In the genomic region with DNA sequence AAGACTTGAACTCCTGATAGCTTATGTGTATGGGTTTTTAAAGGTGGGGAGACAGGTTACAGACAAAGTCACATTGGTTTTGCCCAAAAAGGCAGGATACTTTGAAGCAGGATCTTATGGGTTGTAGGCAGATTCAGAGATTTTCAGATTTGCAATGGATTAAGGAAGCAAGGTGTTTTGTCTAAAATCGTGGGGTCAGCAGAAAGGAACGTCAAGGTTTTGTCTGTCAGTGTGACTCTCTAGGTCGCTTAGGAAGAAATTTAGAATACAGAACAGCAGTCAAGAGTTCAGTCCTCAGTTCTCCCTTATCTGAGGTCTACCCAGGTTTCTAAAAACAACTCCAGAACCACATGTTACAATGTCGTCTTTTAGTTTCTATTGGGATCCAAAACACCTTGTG, we compare ENCODE assay signal across 34 cellular contexts.
DNase-seq lines count a peak whose midpoint lies in the region; ATAC-seq, FAIRE-seq and TF ChIP-seq lines count a peak whose summit lies in the region.
"Had no signal": no experiment of that assay in that cellular context is flagged by ENCODE, and none has a peak within 500 bp of the region (broad histone marks: within the 10 kb centered on the region; RNA-seq: fewer than 3 reads in every experiment).

No MANE protein-coding gene starts in this region.

- H3K27ac ChIP-seq in HepG2 (ENCODE audit: extremely low read length, insufficient read depth, low read length) = no peak overlapping the region
- no peak overlapping the region for H3K27ac ChIP-seq in right lobe of liver
- no peak overlapping the region for H3K27ac ChIP-seq in A549
- no peak overlapping the region for H3K27ac ChIP-seq in IMR-90 (ENCODE audit: insufficient read depth, low read length)
- no peak overlapping the region for H3K27ac ChIP-seq in K562 (ENCODE audit: extremely low read depth, low read depth, low read length)
- H3K27ac ChIP-seq: 22Rv1; BLaER1; BLaER1 treated with 17β-estradiol and CSF1 and Interleukin-3, amounts not matched to agents 10 nM and 100 nM; C4-2B had no signal

- no peak overlapping the region for H3K9ac ChIP-seq in HepG2 (ENCODE audit: insufficient read depth, low read depth, low read length)
- H3K9ac ChIP-seq in IMR-90 (ENCODE audit: low read depth, low read length) = no peak overlapping the region
- no peak overlapping the region for H3K9ac ChIP-seq in K562 (ENCODE audit: insufficient read depth in 1 of 2, low read depth in 2 of 2, low read length in 2 of 2)
- H3K9ac ChIP-seq: BLaER1; BLaER1 treated with 17β-estradiol and CSF1 and Interleukin-3, amounts not matched to agents 10 nM and 100 nM had no signal

- H2AK9ac ChIP-seq in IMR-90 (replicated peaks; ENCODE audit: low read depth, low read length, poor library complexity) = no peak overlapping the region

- dilution Hi-C loops in IMR-90 (cut with HindIII; ENCODE audit: low sequenced_read_pairs, unreplicated experiment) = no loop called here

- no peak overlapping the region for H3K18ac ChIP-seq in IMR-90 (ENCODE audit: low read depth, low read length)

- H3K4me3 ChIP-seq in HepG2 (replicated peaks in 1 of 3; ENCODE audit: insufficient read depth in 1 of 3, low read depth in 2 of 3, low read length in 3 of 3) = no peak overlapping the region
- no peak overlapping the region for H3K4me3 ChIP-seq in right lobe of liver
- no peak overlapping the region for H3K4me3 ChIP-seq in A549
- no peak overlapping the region for H3K4me3 ChIP-seq in IMR-90 (ENCODE audit: insufficient read depth, low read depth, low read length)
- no peak overlapping the region for H3K4me3 ChIP-seq in K562
- H3K4me3 ChIP-seq: BLaER1; BLaER1 treated with 17β-estradiol and CSF1 and Interleukin-3, amounts not matched to agents 10 nM and 100 nM had no signal

- no peak overlapping the region for H2AK5ac ChIP-seq in IMR-90 (ENCODE audit: low read depth, low read length)

- TF ChIP-seq POLR2A in HepG2 (IDR thresholded peaks at IDR 0.05; ENCODE audit: insufficient read depth in 1 of 2, low read depth in 2 of 2, low read length in 2 of 2) = no peak
- no peak for TF ChIP-seq POLR2A in right lobe of liver (IDR thresholded peaks at IDR 0.05)
- no peak for TF ChIP-seq POLR2A in A549 (IDR thresholded peaks at IDR 0.05; ENCODE audit: low read length)
- TF ChIP-seq POLR2A in IMR-90 (IDR thresholded peaks at IDR 0.05; ENCODE audit: low read depth, low read length) = no peak
- no peak for TF ChIP-seq POLR2A in K562 (conservative IDR thresholded peaks at IDR 0.05)

- H3K79me2 ChIP-seq in HepG2 (ENCODE audit: insufficient read depth, low read length) (no peaks in the 10 kb centered on the region), K562 (ENCODE audit: control insufficient read depth, insufficient read depth, low read length) (no peaks in the 10 kb centered on the region)

- H3K27me3 ChIP-seq in HepG2 (ENCODE audit: control insufficient read depth in 1 of 2, insufficient read depth in 2 of 2, low read length in 2 of 2) (no peaks in the 10 kb centered on the region), right lobe of liver (no peaks in the 10 kb centered on the region), IMR-90 (ENCODE audit: control insufficient read depth, insufficient read depth, low read length) (no peaks in the 10 kb centered on the region), K562 (ENCODE audit: control insufficient read depth in 2 of 2, insufficient read depth in 2 of 2, low read length in 2 of 2) (no peaks in the 10 kb centered on the region)
- H3K27me3 ChIP-seq: BE2C; BLaER1; BLaER1 treated with 17β-estradiol and CSF1 and Interleukin-3, amounts not matched to agents 10 nM and 100 nM had no signal

- in situ Hi-C loops in HepG2 (cut with HindIII; ENCODE audit: extremely low pct_ligation_motif_present, low pct_unique_long_range_greater_than_20kb) = no loop called here
- in situ Hi-C loops in IMR-90 (cut with MboI; ENCODE audit: low sequenced_read_pairs) = no loop called here
- in situ Hi-C loops in K562 (cut with MboI) = no loop called here

- TF ChIP-seq RAD21 in HepG2 (CRISPR knock-in tag; IDR thresholded peaks at IDR 0.05) (no peak), A549 (conservative IDR thresholded peaks at IDR 0.05 in 1 of 2, IDR thresholded peaks at IDR 0.05 in 1 of 2) (no peak), IMR-90 (IDR thresholded peaks at IDR 0.05; ENCODE audit: low read length) (no peak), K562 (CRISPR knock-in tag; conservative IDR thresholded peaks at IDR 0.05 in 1 of 2, IDR thresholded peaks at IDR 0.05 in 1 of 2) (no peak)

- FAIRE-seq in HepG2 (lab: Jason Lieb, UNC) (no peak), A549 (lab: Jason Lieb, UNC) (no peak), K562 (lab: Jason Lieb, UNC) (no peak)
- FAIRE-seq: A204.1, D721Med had no signal

- POLR2A ChIA-PET in HepG2 (lab: Yijun Ruan, JAX) (no interaction called here), A549 (lab: Yijun Ruan, JAX) (no interaction called here), IMR-90 (lab: Charles Lee; ENCODE audit: unreplicated experiment) (no interaction called here), K562 (lab: Yijun Ruan, JAX) (no interaction called here)

- H3K4me2 ChIP-seq in HepG2 (ENCODE audit: low read depth, low read length) (no peak overlapping the region), A549 (no peak overlapping the region), IMR-90 (ENCODE audit: low read depth, low read length) (no peak overlapping the region), K562 (ENCODE audit: insufficient read depth, low read length) (no peak overlapping the region)
- H3K4me2 ChIP-seq: BLaER1; BLaER1 treated with 17β-estradiol and CSF1 and Interleukin-3, amounts not matched to agents 10 nM and 100 nM had no signal

- BruUV-seq in HepG2 (replicated peaks; lab: Mats Ljungman, UMichigan) (no TSS peak), IMR-90 (replicated peaks; lab: Mats Ljungman, UMichigan) (no TSS peak), K562 (replicated peaks; lab: Mats Ljungman, UMichigan) (no TSS peak)

- H4K91ac ChIP-seq in IMR-90 (ENCODE audit: insufficient read depth, low read depth, low read length) = no peak overlapping the region

- 9% methylated on average over 4 of the region's 4 CpGs for WGBS in HepG2 (ENCODE audit: low lambda C conversion rate)
- WGBS in right lobe of liver (ENCODE audit: insufficient coverage, low coverage, low lambda C conversion rate, missing lambda C conversion rate) = 67% methylated on average over 4 of the region's 4 CpGs
- 14% methylated on average over 4 of the region's 4 CpGs for WGBS in A549 (ENCODE audit: missing lambda C conversion rate)
- WGBS in IMR-90 (ENCODE audit: extremely low coverage in 2 of 2, insufficient read length in 1 of 2), 2 experiments = no CpG with 5 or more reads among the region's 4 CpGs
- WGBS in K562 (ENCODE audit: insufficient coverage, low coverage, missing lambda C conversion rate) = 0% methylated on average over 4 of the region's 4 CpGs

- no peak overlapping the region for H4K5ac ChIP-seq in IMR-90 (ENCODE audit: low read depth, low read length)

- no peak overlapping the region for H3K23ac ChIP-seq in IMR-90 (ENCODE audit: low read depth, low read length)

- no peak overlapping the region for H2BK5ac ChIP-seq in IMR-90 (ENCODE audit: low read depth, low read length, poor library complexity, severe bottlenecking)

- H2AFZ ChIP-seq in HepG2 (ENCODE audit: low read length) (no peak overlapping the region), IMR-90 (replicated peaks; ENCODE audit: low read length, poor library complexity) (no peak overlapping the region), K562 (ENCODE audit: low read depth, low read length) (no peak overlapping the region)

- H3K4me1 ChIP-seq in HepG2 (ENCODE audit: insufficient read depth, low read length) = no peaks in the 10 kb centered on the region
- no peaks in the 10 kb centered on the region for H3K4me1 ChIP-seq in right lobe of liver
- H3K4me1 ChIP-seq in A549 = no peaks in the 10 kb centered on the region
- no peaks in the 10 kb centered on the region for H3K4me1 ChIP-seq in IMR-90 (ENCODE audit: control insufficient read depth, insufficient read depth, low read length)
- no peaks in the 10 kb centered on the region for H3K4me1 ChIP-seq in K562 (replicated peaks in 1 of 2; ENCODE audit: control insufficient read depth in 2 of 2, insufficient read depth in 2 of 2, low read length in 2 of 2)
- H3K4me1 ChIP-seq: BE2C; BLaER1; BLaER1 treated with 17β-estradiol and CSF1 and Interleukin-3, amounts not matched to agents 10 nM and 100 nM; Caco-2 had no signal

- intact Hi-C loops in HepG2 (cut with micrococcal nuclease; ENCODE audit: unreplicated experiment) (no loop called here), right lobe of liver (cut with DNase I) (no loop called here), IMR-90 (cut with micrococcal nuclease) (no loop called here), K562 (cut with micrococcal nuclease) (no loop called here)

- no peak overlapping the region for H4K8ac ChIP-seq in IMR-90 (ENCODE audit: low read depth in 2 of 2, low read length in 2 of 2)

- ATAC-seq in HepG2 (no peak), right lobe of liver (no peak), A549 (no peak), IMR-90 (ENCODE audit: low read depth) (no peak), K562 (no peak), HG02678 (IDR thresholded peaks at IDR 0.05; ENCODE audit: unreplicated experiment) (no peak)
- ATAC-seq: CD8-positive, alpha-beta T cell had no signal

- H3K9me3 ChIP-seq in HepG2 (ENCODE audit: low read length) = peaks cover 61% of the 10 kb centered on the region
- no peaks in the 10 kb centered on the region for H3K9me3 ChIP-seq in right lobe of liver
- H3K9me3 ChIP-seq in A549 = no peaks in the 10 kb centered on the region
- H3K9me3 ChIP-seq in IMR-90 (ENCODE audit: control insufficient read depth, insufficient read depth, low read length) = peaks cover 5% of the 10 kb centered on the region
- H3K9me3 ChIP-seq in K562 (replicated peaks; ENCODE audit: control insufficient read depth, insufficient read depth, low read depth, low read length) = no peaks in the 10 kb centered on the region
- H3K9me3 ChIP-seq: BE2C, BLaER1, Caco-2 had no signal

- H3K56ac ChIP-seq in IMR-90 (ENCODE audit: extremely low read depth, insufficient read depth, low read length) = no peak overlapping the region

- no peak for TF ChIP-seq CTCF in HepG2 (CRISPR knock-in tag; IDR thresholded peaks at IDR 0.05)
- TF ChIP-seq CTCF in right lobe of liver (IDR thresholded peaks at IDR 0.05) = no peak
- TF ChIP-seq CTCF in A549 (IDR thresholded peaks at IDR 0.05) = no peak
- no peak for TF ChIP-seq CTCF in IMR-90 (conservative IDR thresholded peaks at IDR 0.05; ENCODE audit: low read depth, low read length)
- TF ChIP-seq CTCF in K562 (IDR thresholded peaks at IDR 0.05 in 2 of 3, conservative IDR thresholded peaks at IDR 0.05 in 1 of 3; ENCODE audit: insufficient read depth in 2 of 3, low read depth in 1 of 3, low read length in 3 of 3) = no peak

- no peak overlapping the region for H2BK20ac ChIP-seq in IMR-90 (ENCODE audit: low read depth, low read length)

- no peak overlapping the region for H2BK120ac ChIP-seq in IMR-90 (ENCODE audit: low read depth, low read length)

- H4K20me1 ChIP-seq in HepG2 (ENCODE audit: insufficient read depth, low read length) (no peaks in the 10 kb centered on the region), IMR-90 (ENCODE audit: insufficient read depth, low read length) (no peaks in the 10 kb centered on the region), K562 (replicated peaks; ENCODE audit: control insufficient read depth, insufficient read depth, low read length) (no peaks in the 10 kb centered on the region)
- H4K20me1 ChIP-seq: BLaER1; BLaER1 treated with 17β-estradiol and CSF1 and Interleukin-3, amounts not matched to agents 10 nM and 100 nM had no signal

- no peak overlapping the region for H3K4ac ChIP-seq in IMR-90 (ENCODE audit: low read depth, low read length)

- TF ChIP-seq EP300 in HepG2 (IDR thresholded peaks at IDR 0.05; ENCODE audit: low read depth in 2 of 2, low read length in 2 of 2) (no peak), HepG2 (CRISPR knock-in tag; IDR thresholded peaks at IDR 0.05; ENCODE audit: borderline replicate concordance) (no peak), A549 (IDR thresholded peaks at IDR 0.05) (no peak), K562 (IDR thresholded peaks at IDR 0.05; ENCODE audit: low read length) (no peak)

- no peak overlapping the region for H3K14ac ChIP-seq in IMR-90 (replicated peaks; ENCODE audit: low read depth, low read length)

- no peak for DNase-seq in HepG2 (ENCODE audit: low spot score)
- DNase-seq in right lobe of liver = no peak
- no peak for DNase-seq in A549 (ENCODE audit: low read depth in 1 of 2, low spot score in 1 of 2)
- DNase-seq in IMR-90 = no peak
- DNase-seq in K562 (ENCODE audit: extremely low read depth in 1 of 4, low spot score in 3 of 4) = no peak
- DNase-seq in NCI-H1930 (lab: John Stamatoyannopoulos, UW) = no peak
- DNase-seq in NCI-H774 (lab: John Stamatoyannopoulos, UW) = no peak
- DNase-seq: 8988T; ACHN; AML-193; BE2C; C1 segment of cervical spinal cord; Caco-2; Calu3; CD4-positive, alpha-beta memory T cell; CD4-positive, alpha-beta T cell; CD4-positive, CD25-positive, alpha-beta regulatory T cell; CD8-positive, alpha-beta memory T cell; CD8-positive, alpha-beta T cell; COR-L47; DMS 273 treated with DMSO at 0.1 percent for 48 hours; DMS153; DMS53; DMS79; DMS79 treated with DMSO at 0.1 percent for 48 hours; DND-41; EL had no signal

- no peak overlapping the region for H2BK15ac ChIP-seq in IMR-90 (ENCODE audit: low read depth, low read length)

- H3K36me3 ChIP-seq in HepG2 (replicated peaks in 1 of 2; ENCODE audit: control insufficient read depth in 1 of 2, insufficient read depth in 2 of 2, low read length in 2 of 2) (no peaks in the 10 kb centered on the region), right lobe of liver (no peaks in the 10 kb centered on the region), IMR-90 (ENCODE audit: control insufficient read depth, insufficient read depth, low read length) (no peaks in the 10 kb centered on the region), K562 (ENCODE audit: control insufficient read depth, insufficient read depth, low read length) (no peaks in the 10 kb centered on the region)
- H3K36me3 ChIP-seq: BE2C; BLaER1; BLaER1 treated with 17β-estradiol and CSF1 and Interleukin-3, amounts not matched to agents 10 nM and 100 nM had no signal

- H3K9me1 ChIP-seq in IMR-90 (ENCODE audit: insufficient read depth, low read length) (no peaks in the 10 kb centered on the region), K562 (ENCODE audit: control insufficient read depth, insufficient read depth, low read length) (no peaks in the 10 kb centered on the region)

- CTCF ChIA-PET in HepG2 (lab: Yijun Ruan, JAX; ENCODE audit: low intra/inter-chr PET ratio, low total read pairs) (no interaction called here), A549 (lab: Yijun Ruan, JAX) (interaction anchor here (0.7 kb wide), 1 partner anchor 1281 kb away, joined by 3 read pairs; no protein-coding TSS in a partner anchor), IMR-90 (lab: Yijun Ruan, JAX) (no interaction called here), K562 (lab: Yijun Ruan, JAX; ENCODE audit: low intra/inter-chr PET ratio) (no interaction called here)

- no peaks in the 10 kb centered on the region for H3K79me1 ChIP-seq in IMR-90 (ENCODE audit: low read depth in 1 of 2, low read length in 2 of 2)
